Comparison of ENCODE assay signal across 1 cellular context in the genomic region with DNA sequence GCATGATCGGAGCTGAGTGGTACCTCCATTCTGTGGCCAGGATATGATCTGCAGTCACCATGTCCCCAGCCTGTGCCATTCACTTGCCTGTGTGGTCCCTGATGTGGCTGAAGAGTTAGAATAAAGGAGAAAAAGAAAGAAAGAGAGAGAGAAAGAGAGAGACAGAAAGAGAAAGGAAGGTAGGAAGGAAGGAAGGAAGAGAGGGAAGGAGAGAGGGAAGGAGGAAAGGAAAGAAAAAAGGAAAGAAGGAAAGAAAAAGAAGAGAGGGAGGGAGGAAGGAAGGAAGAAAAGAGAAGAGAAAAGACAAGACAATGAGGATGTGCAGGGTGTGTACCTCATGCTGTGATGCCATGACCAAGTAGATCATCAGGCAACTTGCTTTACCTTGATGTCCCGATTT.
TF ChIP-seq lines count a peak whose summit lies in the region.

No MANE protein-coding gene starts in this region.

TF ChIP-seq in HEK293, 187 proteins besides CTCF, POLR2A, EP300 and RAD21 (continued from another document):
- TF ChIP-seq PRDM1 (tag by site-specific recombination; IDR thresholded peaks at IDR 0.05) (0 out of 2 replicates have a peak, but pooled peaks have one; percentile 53), GLIS2 (tag by site-specific recombination; IDR thresholded peaks at IDR 0.05) (no peak)
